In genomic region chr18:8339958-8340357, GRCh38 we compare ENCODE assay signal across 27 cellular contexts.
A peak's percentile ranks its signal among the peaks of the same experiment; 100 is the strongest.
DNase-seq lines count a peak whose midpoint lies in the region; ATAC-seq and TF ChIP-seq lines count a peak whose summit lies in the region.
"Had no signal": no experiment of that assay in that cellular context is flagged by ENCODE, and none has a peak within 500 bp of the region (broad histone marks: within the 10 kb centered on the region; RNA-seq: fewer than 3 reads in every experiment).

No MANE protein-coding gene starts in this region.

- WGBS in stomach, 5 donors: 80 to 86% (median 82%) methylated on average over 10 of the region's 10 CpGs

- ATAC-seq in HG03378 (IDR thresholded peaks at IDR 0.05; ENCODE audit: unreplicated experiment) (no peak), GM21825 (IDR thresholded peaks at IDR 0.05; ENCODE audit: unreplicated experiment) (no peak)
- ATAC-seq: lower lobe of right lung; mucosa of descending colon; natural killer cell treated with Interleukin-12 subunit alpha and Interleukin-12 subunit beta and Interleukin-15 and Interleukin-18, amount 100 ng/mL, for 72 hours; stimulated activated naive B cell treated with anti-CD40 and anti-IgM and Interleukin-4, amounts not matched to agents 10 μg/mL and 1 μg/mL and 100 μg/mL, for 72 hours; T-cell had no signal

- no peaks in the 10 kb centered on the region for H3K36me3 Mint-ChIP-seq in activated naive CD4-positive, alpha-beta T cell treated with anti-CD3 and anti-CD28 coated beads for 36 hours (ENCODE audit: low read depth)
- H3K36me3 Mint-ChIP-seq: activated naive CD8-positive, alpha-beta T cell; CD14-positive monocyte; IgD-negative memory B cell; natural killer cell treated with Interleukin-12 subunit alpha and Interleukin-12 subunit beta and Interleukin-15 and Interleukin-18, amount 100 ng/mL, for 72 hours; stimulated activated naive B cell treated with anti-CD40 and anti-IgM and Interleukin-4, amounts not matched to agents 10 μg/mL and 1 μg/mL and 100 μg/mL, for 72 hours; T-cell had no signal

- H3K9me3 ChIP-seq in left ventricle myocardium inferior (replicated peaks) (no peaks in the 10 kb centered on the region), stomach (no peaks in the 10 kb centered on the region)
- H3K9me3 ChIP-seq: lower lobe of right lung, mucosa of descending colon had no signal

- H3K27me3 Mint-ChIP-seq in activated naive CD4-positive, alpha-beta T cell treated with anti-CD3 and anti-CD28 coated beads for 36 hours (ENCODE audit: low read depth): no peaks in the 10 kb centered on the region
- H3K27me3 Mint-ChIP-seq: activated naive CD8-positive, alpha-beta T cell had no signal

- H3K9me3 Mint-ChIP-seq in activated naive CD4-positive, alpha-beta T cell treated with anti-CD3 and anti-CD28 coated beads for 36 hours: no peaks in the 10 kb centered on the region
- H3K9me3 Mint-ChIP-seq: activated T-helper 2 cell treated with anti-CD3 and anti-CD28 coated beads, Interferon-gamma antibody, Interleukin-2, Interleukin-4, amounts not matched to agents 10 μg/mL and 5 μg/mL and 100 μg/mL, durations not matched to agents 14 hours and 24 hours and 36 hours; IgD-negative memory B cell; natural killer cell treated with Interleukin-12 subunit alpha and Interleukin-12 subunit beta and Interleukin-15 and Interleukin-18, amount 100 ng/mL, for 72 hours; stimulated activated naive B cell treated with anti-CD40 and anti-IgM and Interleukin-4, amounts not matched to agents 10 μg/mL and 1 μg/mL and 100 μg/mL, for 72 hours; T-cell had no signal

- no peak overlapping the region for H3K4me3 Mint-ChIP-seq in activated naive CD4-positive, alpha-beta T cell treated with anti-CD3 and anti-CD28 coated beads for 36 hours
- H3K4me3 Mint-ChIP-seq: activated naive CD8-positive, alpha-beta T cell; CD14-positive monocyte; IgD-negative memory B cell; natural killer cell treated with Interleukin-12 subunit alpha and Interleukin-12 subunit beta and Interleukin-15 and Interleukin-18, amount 100 ng/mL, for 72 hours; stimulated activated naive B cell treated with anti-CD40 and anti-IgM and Interleukin-4, amounts not matched to agents 10 μg/mL and 1 μg/mL and 100 μg/mL, for 72 hours; T-cell had no signal

- no peak for TF ChIP-seq EP300 in stomach (IDR thresholded peaks at IDR 0.05)

- intact Hi-C loops in activated naive CD4-positive, alpha-beta T cell treated with anti-CD3 and anti-CD28 coated beads for 36 hours (cut with micrococcal nuclease): no loop called here
- intact Hi-C loops in left ventricle myocardium inferior (cut with micrococcal nuclease): no loop called here
- intact Hi-C loops in stomach (cut with DNase I; ENCODE audit: low total_unique reads): no loop called here

- TF ChIP-seq CTCF in astrocyte of the cerebellum (IDR thresholded peaks at IDR 0.05; ENCODE audit: low read depth, low read length, missing control alignments) (peak; percentile 8), left ventricle myocardium inferior (IDR thresholded peaks at IDR 0.05; ENCODE audit: borderline replicate concordance) (peak; percentile 14), stomach (IDR thresholded peaks at IDR 0.05) (no peak)

- H3K27me3 ChIP-seq in left ventricle myocardium inferior (ENCODE audit: low read depth): no peaks in the 10 kb centered on the region
- H3K27me3 ChIP-seq in stomach: no peaks in the 10 kb centered on the region
- H3K27me3 ChIP-seq: cardiac muscle cell had no signal

- CTCF ChIA-PET in activated naive CD4-positive, alpha-beta T cell treated with anti-CD3 and anti-CD28 coated beads for 36 hours (lab: Charles Lee): no interaction called here

- H3K27ac ChIP-seq in left ventricle myocardium inferior (replicated peaks) (no peak overlapping the region), stomach (peak overlapping the region in 3 of 5 donors; percentile 12 to 67 (median 55))
- H3K27ac ChIP-seq: 22Rv1, cardiac muscle cell, lower lobe of right lung had no signal

- in situ Hi-C loops in astrocyte of the cerebellum (cut with HindIII; ENCODE audit: low sequenced_read_pairs): no loop called here

- H3K4me3 ChIP-seq in astrocyte of the cerebellum (ENCODE audit: low read depth, low read length): no peak overlapping the region
- H3K4me3 ChIP-seq in left ventricle myocardium inferior: no peak overlapping the region
- no peak overlapping the region for H3K4me3 ChIP-seq in stomach
- H3K4me3 ChIP-seq: cardiac muscle cell, lower lobe of right lung, mucosa of descending colon had no signal

- peak overlapping the region; percentile 34 for H3K27ac Mint-ChIP-seq in activated naive CD4-positive, alpha-beta T cell treated with anti-CD3 and anti-CD28 coated beads for 36 hours
- H3K27ac Mint-ChIP-seq: activated naive CD8-positive, alpha-beta T cell; activated T-helper 2 cell treated with anti-CD3 and anti-CD28 coated beads, Interferon-gamma antibody, Interleukin-2, Interleukin-4, amounts not matched to agents 10 μg/mL and 5 μg/mL and 100 μg/mL, durations not matched to agents 14 hours and 24 hours and 36 hours; CD14-positive monocyte; IgD-negative memory B cell; natural killer cell treated with Interleukin-12 subunit alpha and Interleukin-12 subunit beta and Interleukin-15 and Interleukin-18, amount 100 ng/mL, for 72 hours; stimulated activated naive B cell treated with anti-CD40 and anti-IgM and Interleukin-4, amounts not matched to agents 10 μg/mL and 1 μg/mL and 100 μg/mL, for 72 hours; T-cell had no signal

- DNase-seq in activated naive CD4-positive, alpha-beta T cell treated with anti-CD3 and anti-CD28 coated beads for 36 hours: no peak
- DNase-seq in activated naive CD4-positive, alpha-beta T cell treated with anti-CD3 and anti-CD28 coated beads, Interleukin-2, amount 50 U/mL, for 16 hours: no peak
- DNase-seq in astrocyte of the cerebellum (ENCODE audit: low read depth): no peak
- peak; percentile 23 for DNase-seq in left ventricle myocardium inferior
- no peak for DNase-seq in stomach
- no peak for DNase-seq in stimulated activated CD4-positive, alpha-beta T cell treated with anti-CD3 and anti-CD28 coated beads, Interleukin-12 subunit alpha, Interleukin-12 subunit beta, amount 100 ng/mL, for 4 hours
- DNase-seq: activated CD4-positive, alpha-beta T cell treated with anti-CD3 and anti-CD28 coated beads for 48 hours; activated CD8-positive, alpha-beta memory T cell treated with anti-CD3 and anti-CD28 coated beads for 24 hours; activated T-cell treated with anti-CD3 and anti-CD28 coated beads for 4 hours; Calu3; DMS79 treated with DMSO at 0.1 percent for 48 hours; erythroblast; lower lobe of right lung; mucosa of descending colon; NCI-H146; NCI-H2107; stimulated activated naive B cell treated with anti-CD40 and anti-IgM and Interleukin-4, amounts not matched to agents 10 μg/mL and 1 μg/mL and 100 μg/mL, for 72 hours; T-cell had no signal

- H3K36me3 ChIP-seq in left ventricle myocardium inferior (no peaks in the 10 kb centered on the region), stomach (no peaks in the 10 kb centered on the region)
- H3K36me3 ChIP-seq: cardiac muscle cell, lower lobe of right lung had no signal

- H3K4me1 Mint-ChIP-seq in activated naive CD4-positive, alpha-beta T cell treated with anti-CD3 and anti-CD28 coated beads for 36 hours (ENCODE audit: low read depth): no peaks in the 10 kb centered on the region
- H3K4me1 Mint-ChIP-seq: IgD-negative memory B cell; stimulated activated naive B cell treated with anti-CD40 and anti-IgM and Interleukin-4, amounts not matched to agents 10 μg/mL and 1 μg/mL and 100 μg/mL, for 72 hours; T-cell had no signal

- H3K4me1 ChIP-seq in left ventricle myocardium inferior (peaks cover 46% of the 10 kb centered on the region), stomach (peaks cover 13 to 50% (median 40%) of the 10 kb centered on the region in 4 donors)

- TF ChIP-seq POLR2A in stomach (IDR thresholded peaks at IDR 0.05): no peak

Comparison
In these comparisons a context has a peak if more than half of its experiments do, and no peak if none do; other contexts are left out.
1. CTCF ChIP-seq: peak in astrocyte of the cerebellum (single experiment) and left ventricle myocardium inferior (single experiment); none in stomach (0 of 7).